1 cellular context compared by ENCODE assay signal in genomic region chr15:53831907-53832793, GRCh38.
TF ChIP-seq lines count a peak whose summit lies in the region.

No MANE protein-coding gene starts in this region.

TF ChIP-seq in GM23338, 12 proteins besides CTCF, POLR2A, EP300 and RAD21 (continued from another document):
- no peak for TF ChIP-seq ZNF462 (CRISPR knock-in tag; IDR thresholded peaks at IDR 0.05)
- TF ChIP-seq EZH2phosphoT487 (IDR thresholded peaks at IDR 0.05; ENCODE audit: unreplicated experiment): no peak
- TF ChIP-seq ZNF331 (CRISPR knock-in tag; IDR thresholded peaks at IDR 0.05; ENCODE audit: low read depth): no peak
- no peak for TF ChIP-seq JUNB (IDR thresholded peaks at IDR 0.05; ENCODE audit: unreplicated experiment)
- no peak for TF ChIP-seq REST (IDR thresholded peaks at IDR 0.05; ENCODE audit: unreplicated experiment)
- no peak for TF ChIP-seq EZH2 (IDR thresholded peaks at IDR 0.05; ENCODE audit: low read depth, unreplicated experiment)
